In genomic region chr17:59707971-59708425, GRCh38 we compare ENCODE assay signal across 8 cellular contexts. TPM values are rescaled to one million over a fixed set of nuclear protein-coding genes. Genes with fewer than 3 reads are reported as not detected.
DNase-seq lines count a peak whose midpoint lies in the region; ATAC-seq, FAIRE-seq and TF ChIP-seq lines count a peak whose summit lies in the region.

No MANE protein-coding gene starts in this region.

- H3K36me3 Mint-ChIP-seq in effector memory CD8-positive, alpha-beta T cell (ENCODE audit: insufficient read depth): peaks cover 28% of the 10 kb centered on the region
- no peaks in the 10 kb centered on the region for H3K36me3 Mint-ChIP-seq in natural killer cell

- peak overlapping the region; percentile 81 for H2AFZ ChIP-seq in OCI-LY3 (ENCODE audit: low read depth, low read length)

- H4K20me1 ChIP-seq in OCI-LY3 (ENCODE audit: insufficient read depth, low read length): peaks cover 15% of the 10 kb centered on the region

- peak overlapping the region; percentile 98 to 100 for H3K27ac Mint-ChIP-seq in effector memory CD8-positive, alpha-beta T cell
- peak overlapping the region; percentile 99 to 100 for H3K27ac Mint-ChIP-seq in natural killer cell

- DNase-seq in GM12891 (ENCODE audit: insufficient read length, low spot score) (peak; percentile 5), natural killer cell (no peak), anterior cingulate cortex (lab: John Stamatoyannopoulos, UW) (no peak)
- DNase-seq in effector memory CD8-positive, alpha-beta T cell: no peak
- DNase-seq in stimulated activated CD4-positive, alpha-beta T cell treated with anti-CD3 and anti-CD28 coated beads, Interleukin-15, amount 100 ng/mL, for 24 hours: no peak

- intact Hi-C loops in natural killer cell (cut with micrococcal nuclease): no loop called here

- no peaks in the 10 kb centered on the region for H3K9me3 Mint-ChIP-seq in effector memory CD8-positive, alpha-beta T cell
- no peaks in the 10 kb centered on the region for H3K9me3 Mint-ChIP-seq in natural killer cell

- TF ChIP-seq CTCF in OCI-LY3 (IDR thresholded peaks at IDR 0.05; ENCODE audit: low read depth, low read length) (no peak), natural killer cell (IDR thresholded peaks at IDR 0.05) (no peak)

- H3K9me3 ChIP-seq in OCI-LY3 (ENCODE audit: insufficient read depth, low read length): no peaks in the 10 kb centered on the region

- peak overlapping the region; percentile 76 for H3K27ac ChIP-seq in OCI-LY3 (ENCODE audit: low read length)

- H3K27me3 Mint-ChIP-seq in effector memory CD8-positive, alpha-beta T cell: no peaks in the 10 kb centered on the region
- no peaks in the 10 kb centered on the region for H3K27me3 Mint-ChIP-seq in natural killer cell (ENCODE audit: low read depth in 2 of 2)

- peaks cover 27% of the 10 kb centered on the region for H3K4me1 ChIP-seq in OCI-LY3 (ENCODE audit: low read length)

- H3K79me2 ChIP-seq in OCI-LY3 (ENCODE audit: low read length): peaks cover 98% of the 10 kb centered on the region

- H3K4me3 ChIP-seq in OCI-LY3 (ENCODE audit: low read length): peak overlapping the region; percentile 95

- H3K4me1 Mint-ChIP-seq in effector memory CD8-positive, alpha-beta T cell (ENCODE audit: low read depth in 2 of 2): peaks cover 44 to 56% of the 10 kb centered on the region in 2 donors
- peaks cover 48 to 58% of the 10 kb centered on the region in 2 donors for H3K4me1 Mint-ChIP-seq in natural killer cell

- no peak for ATAC-seq in effector memory CD8-positive, alpha-beta T cell (replicated peaks)
- ATAC-seq in natural killer cell (no peak), GM18873 (IDR thresholded peaks at IDR 0.05; ENCODE audit: low FRiP score, unreplicated experiment) (no peak), HG02588 (IDR thresholded peaks at IDR 0.05; ENCODE audit: unreplicated experiment) (no peak)

- H3K36me3 ChIP-seq in OCI-LY3 (replicated peaks; ENCODE audit: low read depth, low read length): peaks cover 17% of the 10 kb centered on the region

- no peak for FAIRE-seq in GM12891 (lab: Jason Lieb, UNC)

- H3K9ac ChIP-seq in OCI-LY3 (ENCODE audit: low read length): peak overlapping the region; percentile 97

- no peaks in the 10 kb centered on the region for H3K27me3 ChIP-seq in OCI-LY3 (ENCODE audit: low read depth, low read length)

- peak overlapping the region; percentile 79 for H3K4me2 ChIP-seq in OCI-LY3 (ENCODE audit: low read length)

- no peak for TF ChIP-seq POLR2A in GM12891 (IDR thresholded peaks at IDR 0.05; ENCODE audit: low read depth, low read length)

- peak overlapping the region; percentile 94 to 98 for H3K4me3 Mint-ChIP-seq in effector memory CD8-positive, alpha-beta T cell
- peak overlapping the region; percentile 99 for H3K4me3 Mint-ChIP-seq in natural killer cell

TF ChIP-seq in GM12891, 5 proteins besides CTCF, POLR2A, EP300 and RAD21:
- TF ChIP-seq SPI1 (IDR thresholded peaks at IDR 0.05; ENCODE audit: low read depth, low read length): no peak
- TF ChIP-seq TAF1 (IDR thresholded peaks at IDR 0.05; ENCODE audit: low read depth, low read length): no peak
- no peak for TF ChIP-seq POLR2AphosphoS5 (IDR thresholded peaks at IDR 0.05; ENCODE audit: low read depth, low read length)
- TF ChIP-seq PAX5 (IDR thresholded peaks at IDR 0.05; ENCODE audit: insufficient read depth, low read length, severe bottlenecking): no peak
- TF ChIP-seq POU2F2 (IDR thresholded peaks at IDR 0.05; ENCODE audit: low read depth, low read length): no peak
TF ChIP-seq in GM12891: peak in this region for 0.

RNA-seq across cellular contexts. Expression of gene VMP1, which starts 0.5 kb away (rescaled TPM):
- 66.9 TPM for polyA plus RNA-seq in GM12891 (2012; ENCODE audit: low read depth, missing spikeins)
- total RNA-seq in natural killer cell: 100 to 1,000 TPM; 136 to 175 (median 162) TPM

RNA-seq across cellular contexts. Expression of gene PTRH2, which starts 0.8 kb away (rescaled TPM):
- polyA plus RNA-seq in GM12891 (2012; ENCODE audit: low read depth, missing spikeins): 46.2 TPM
- 10 to 100 TPM in 1 of 3 donors, 1 to 10 TPM in 2; 5.9 to 10.5 (median 6.6) TPM for total RNA-seq in natural killer cell
